18 cellular contexts compared by ENCODE assay signal in the genomic region with DNA sequence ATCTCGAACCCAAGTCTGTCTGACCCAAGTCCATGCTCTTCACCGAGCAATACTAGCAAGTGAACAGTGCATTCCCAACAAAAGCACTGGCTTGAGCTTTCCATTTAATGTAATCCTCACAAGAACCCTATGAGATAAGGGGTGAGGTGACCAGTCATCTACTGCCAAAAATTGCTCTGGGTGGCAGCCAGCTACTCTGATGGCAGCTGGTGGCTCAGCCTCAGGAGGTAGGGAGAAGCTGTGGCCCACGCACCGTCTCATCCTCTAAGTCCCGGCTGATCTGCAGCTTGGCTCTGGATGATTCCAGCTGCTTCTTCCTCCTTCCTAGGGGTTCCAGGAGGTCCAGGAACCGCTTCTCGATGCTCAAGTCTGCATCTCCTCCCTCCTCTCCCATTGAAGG.
"Had no signal": no experiment of that assay in that cellular context is flagged by ENCODE, and none has a peak within 500 bp of the region (broad histone marks: within the 10 kb centered on the region; RNA-seq: fewer than 3 reads in every experiment).

No MANE protein-coding gene starts in this region.

- H3K9me3 ChIP-seq: colonic mucosa, testis had no signal

- FAIRE-seq: small intestine had no signal

- H3K4me1 ChIP-seq: colonic mucosa, testis had no signal

- ATAC-seq: activated naive CD4-positive, alpha-beta T cell treated with anti-CD3 and anti-CD28 coated beads, Interleukin-2, amount 50 U/mL, for 72 hours; stimulated activated effector memory CD8-positive, alpha-beta T cell treated with anti-CD3 and anti-CD28 coated beads, Interleukin-12 subunit alpha, Interleukin-12 subunit beta, amount 100 ng/mL, for 72 hours; T-helper 17 cell had no signal

- DNase-seq: activated CD4-positive, CD25-positive, alpha-beta regulatory T cell treated with anti-CD3 and anti-CD28 coated beads, Interleukin-2, amount 50 U/mL, for 72 hours; activated gamma-delta T cell treated with Interleukin-2 at 50 U/mL for 16 hours; colonic mucosa; endodermal cell; foreskin fibroblast; hypothalamus; islet precursor cell; mammary epithelial cell; occipital lobe; small intestine; stimulated activated CD4-positive, alpha-beta T cell treated with anti-CD3 and anti-CD28 coated beads, Interleukin-4, amount 100 ng/mL, for 24 hours; T-helper 17 cell; testis had no signal

- H3K27me3 ChIP-seq: cardiac muscle cell, colonic mucosa, testis had no signal

- H3K4me3 ChIP-seq: cardiac muscle cell, colonic mucosa, testis had no signal

- H3K27ac ChIP-seq: colonic mucosa, epithelial cell of prostate, testis, VCaP had no signal

- H3K36me3 ChIP-seq: cardiac muscle cell, colonic mucosa had no signal
